Comparison of ENCODE assay signal across 8 cellular contexts in genomic region chr2:190319557-190320498, GRCh38. TPM values are rescaled to one million over a fixed set of nuclear protein-coding genes. Genes with fewer than 3 reads are reported as not detected.
DNase-seq lines count a peak whose midpoint lies in the region; ATAC-seq and FAIRE-seq lines count a peak whose summit lies in the region.

TSS of gene HIBCH (minus strand) at chr2:190319826. CDS start at chr2:190319750, 76 bp downstream.

- peak within 1 kb of the TSS; percentile 72 for H3K4me3 ChIP-seq in BLaER1

- DNase-seq in GM19239 (ENCODE audit: insufficient read length, low spot score) (peak; percentile 62), NCI-H526 (lab: John Stamatoyannopoulos, UW) (peak; percentile 99), dedifferentiated amniotic fluid mesenchymal stem cell (ENCODE audit: extremely low spot score) (peak; percentile 98), left lobe of liver (ENCODE audit: low spot score) (peak; percentile 99)
- DNase-seq in activated CD4-positive, alpha-beta T cell treated with anti-CD3 and anti-CD28 coated beads, Interleukin-2, amount 50 U/mL, for 1 hour: peak; percentile 76
- DNase-seq in stimulated activated CD4-positive, alpha-beta T cell treated with anti-CD3 and anti-CD28 coated beads, Interleukin-2, amount 100 ng/mL, for 48 hours: peak; percentile 87 to 88

- no peaks in the 10 kb centered on the region for H3K9me3 ChIP-seq in BLaER1

- H3K36me3 ChIP-seq in BLaER1: no peaks in the 10 kb centered on the region

- peaks cover 11% of the 10 kb centered on the region; the same call in 1 of the 2 replicates for H4K20me1 ChIP-seq in BLaER1

- ATAC-seq in HG03460 (IDR thresholded peaks at IDR 0.05; ENCODE audit: unreplicated experiment): peak; percentile 95
- peak; percentile 91 for ATAC-seq in left lobe of liver

- H3K4me1 ChIP-seq in BLaER1: peaks cover 44% of the 10 kb centered on the region

- peak within 1 kb of the TSS; percentile 77 for H3K9ac ChIP-seq in BLaER1

- peak within 1 kb of the TSS; percentile 33 for H3K27ac ChIP-seq in BLaER1

- no peaks in the 10 kb centered on the region for H3K27me3 ChIP-seq in BLaER1

- peak within 1 kb of the TSS; percentile 91 for H3K4me2 ChIP-seq in BLaER1

- peak; percentile 98 for FAIRE-seq in GM19239 (lab: Jason Lieb, UNC)

RNA-seq across cellular contexts. Expression of gene HIBCH, which starts in this region (rescaled TPM):
- total RNA-seq in left lobe of liver: 80.7 TPM

Comparison
In these comparisons a context has a peak if more than half of its experiments do, and no peak if none do; other contexts are left out.
1. Peak in every context shown above with its lines: DNase-seq, ATAC-seq, H3K4me3 ChIP-seq and H3K27ac ChIP-seq.